ENCODE assay signal across 22 cellular contexts in the genomic region with DNA sequence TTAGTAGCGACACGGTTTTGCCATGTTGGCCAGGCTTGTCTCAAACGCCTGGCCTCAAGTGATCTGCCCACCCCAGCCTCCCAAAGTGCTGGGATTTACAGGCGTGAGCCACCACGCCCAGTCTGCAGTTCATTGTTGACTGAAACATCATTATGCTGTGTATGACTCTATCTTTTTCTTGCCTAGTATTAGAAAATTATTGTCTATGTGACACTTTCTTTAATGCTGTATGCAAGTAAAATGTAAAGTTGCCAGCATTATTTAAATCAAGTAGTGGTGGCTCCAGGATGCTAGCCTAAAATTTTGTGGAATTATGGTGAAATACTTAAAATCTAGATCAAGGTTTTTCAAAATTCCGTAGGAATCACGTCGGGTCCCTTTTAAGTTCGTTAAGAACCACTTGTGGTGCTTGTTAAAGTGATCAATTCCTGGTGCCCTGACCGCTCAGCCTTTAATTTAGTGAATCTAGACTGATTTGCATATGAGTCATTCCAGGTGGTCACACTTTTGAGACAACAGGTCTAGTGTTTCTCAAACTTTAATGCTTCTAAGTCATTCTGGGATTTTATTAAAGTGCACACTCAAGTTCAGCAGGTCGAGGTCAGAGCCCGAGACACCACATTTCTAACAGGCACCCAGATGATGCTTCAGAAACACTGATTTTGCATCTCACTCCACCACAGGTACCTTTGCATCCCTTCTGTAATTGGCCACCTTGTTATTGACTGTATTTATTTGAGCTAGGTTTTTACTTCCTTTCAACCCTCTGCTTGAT.
DNase-seq lines count a peak whose midpoint lies in the region; ATAC-seq and TF ChIP-seq lines count a peak whose summit lies in the region.
"Had no signal": no experiment of that assay in that cellular context is flagged by ENCODE, and none has a peak within 500 bp of the region (broad histone marks: within the 10 kb centered on the region; RNA-seq: fewer than 3 reads in every experiment).

No MANE protein-coding gene starts in this region.

- H3K14ac ChIP-seq in H9 (ENCODE audit: insufficient read depth, low read length) = no peak overlapping the region

- H3K36me3 ChIP-seq in OCI-LY3 (replicated peaks; ENCODE audit: low read depth, low read length) = peaks cover 12% of the 10 kb centered on the region
- no peaks in the 10 kb centered on the region for H3K36me3 ChIP-seq in smooth muscle cell (ENCODE audit: low read depth)
- H3K36me3 ChIP-seq: uterus had no signal

- H3K4ac ChIP-seq in H9 (ENCODE audit: low read depth, low read length) = no peak overlapping the region

- no peak overlapping the region for H2BK12ac ChIP-seq in H9 (ENCODE audit: insufficient read length, low read depth, low read length)

- H3K4me1 ChIP-seq in OCI-LY3 (ENCODE audit: low read length) = peaks cover 39% of the 10 kb centered on the region
- H3K4me1 ChIP-seq in smooth muscle cell (ENCODE audit: low read depth) = no peaks in the 10 kb centered on the region
- no peaks in the 10 kb centered on the region for H3K4me1 ChIP-seq in H9 (ENCODE audit: insufficient read depth, low read length)
- H3K4me1 ChIP-seq: uterus had no signal

- H3K23ac ChIP-seq in H9 (ENCODE audit: insufficient read length, low read depth, low read length) = no peak overlapping the region

- peaks cover 64% of the 10 kb centered on the region for H4K20me1 ChIP-seq in OCI-LY3 (ENCODE audit: insufficient read depth, low read length)
- H4K20me1 ChIP-seq in smooth muscle cell (ENCODE audit: low read depth) = no peaks in the 10 kb centered on the region
- no peaks in the 10 kb centered on the region for H4K20me1 ChIP-seq in H9 (ENCODE audit: control insufficient read depth, insufficient read depth, insufficient read length)

- ATAC-seq in GM18909 (IDR thresholded peaks at IDR 0.05; ENCODE audit: poor library complexity, unreplicated experiment) = peak; percentile 56
- ATAC-seq in HG02759 (IDR thresholded peaks at IDR 0.05; ENCODE audit: unreplicated experiment) = peak; percentile 80
- ATAC-seq: CD8-positive, alpha-beta T cell; effector memory CD8-positive, alpha-beta T cell; HCT116; stimulated activated naive CD8-positive, alpha-beta T cell treated with anti-CD3 and anti-CD28 coated beads, Interleukin-15, amount 100 ng/mL, for 72 hours had no signal

- no peak overlapping the region for H3K27ac Mint-ChIP-seq in H9
- H3K27ac Mint-ChIP-seq: CD8-positive, alpha-beta T cell; effector memory CD8-positive, alpha-beta T cell; stimulated activated naive CD8-positive, alpha-beta T cell treated with anti-CD3 and anti-CD28 coated beads, Interleukin-15, amount 100 ng/mL, for 72 hours had no signal

- no peak overlapping the region for H3T11ph ChIP-seq in H9 (ENCODE audit: low read length)

- H3K27me3 ChIP-seq in OCI-LY3 (ENCODE audit: low read depth, low read length) = no peaks in the 10 kb centered on the region
- no peaks in the 10 kb centered on the region for H3K27me3 ChIP-seq in smooth muscle cell (ENCODE audit: low read depth)
- H3K27me3 ChIP-seq in H9 (ENCODE audit: insufficient read depth, low read length) = no peaks in the 10 kb centered on the region
- H3K27me3 ChIP-seq: hepatocyte, uterus had no signal

- H3K4me3 Mint-ChIP-seq in H9 = no peak overlapping the region
- H3K4me3 Mint-ChIP-seq: CD8-positive, alpha-beta T cell; effector memory CD8-positive, alpha-beta T cell; stimulated activated naive CD8-positive, alpha-beta T cell treated with anti-CD3 and anti-CD28 coated beads, Interleukin-15, amount 100 ng/mL, for 72 hours had no signal

- H2AK5ac ChIP-seq in H9 (ENCODE audit: insufficient read length, low read length) = no peak overlapping the region

- H3K27ac ChIP-seq in OCI-LY3 (ENCODE audit: low read length) = no peak overlapping the region
- no peak overlapping the region for H3K27ac ChIP-seq in smooth muscle cell (ENCODE audit: low read depth)
- H3K27ac ChIP-seq in H9 (ENCODE audit: insufficient read length, low read depth, low read length) = no peak overlapping the region
- H3K27ac ChIP-seq: hepatocyte, uterus had no signal

- H3K9ac ChIP-seq in OCI-LY3 (ENCODE audit: low read length) = no peak overlapping the region
- H3K9ac ChIP-seq in smooth muscle cell (ENCODE audit: low read depth) = no peak overlapping the region
- no peak overlapping the region for H3K9ac ChIP-seq in H9 (ENCODE audit: extremely low read depth, insufficient read length, low read length)

- DNase-seq in GM12864 (ENCODE audit: low read depth) (peak; percentile 10), smooth muscle cell (lab: John Stamatoyannopoulos, UW; ENCODE audit: unreplicated experiment) (no peak), H9 (no peak), C1 segment of cervical spinal cord (lab: John Stamatoyannopoulos, UW) (no peak), SHP77 treated with DMSO at 0.1 percent for 48 hours (lab: John Stamatoyannopoulos, UW) (no peak)
- DNase-seq: activated CD4-positive, CD25-positive, alpha-beta regulatory T cell; amniotic stem cell; CD8-positive, alpha-beta T cell; central memory CD4-positive, alpha-beta T cell; effector memory CD8-positive, alpha-beta T cell; midbrain; NCI-H1436; NCI-H345; stimulated activated CD4-positive, alpha-beta T cell treated with anti-CD3 and anti-CD28 coated beads, Interleukin-15, amount 100 ng/mL, for 24 hours; stimulated activated naive CD8-positive, alpha-beta T cell treated with anti-CD3 and anti-CD28 coated beads, Interleukin-15, amount 100 ng/mL, for 72 hours; T-helper 1 cell; uterus had no signal

- no peak overlapping the region for H2AFZ ChIP-seq in OCI-LY3 (ENCODE audit: low read depth, low read length)
- no peak overlapping the region for H2AFZ ChIP-seq in smooth muscle cell (ENCODE audit: low read depth)
- H2AFZ ChIP-seq in H9 (ENCODE audit: low read length) = no peak overlapping the region
- H2AFZ ChIP-seq: hepatocyte had no signal

- TF ChIP-seq CTCF in GM12864 (IDR thresholded peaks at IDR 0.05; ENCODE audit: low read depth, low read length, missing control alignments) = no peak
- TF ChIP-seq CTCF in OCI-LY3 (IDR thresholded peaks at IDR 0.05; ENCODE audit: low read depth, low read length) = no peak
- TF ChIP-seq CTCF in smooth muscle cell (IDR thresholded peaks at IDR 0.05; ENCODE audit: borderline replicate concordance, insufficient read depth, poor library complexity, severe bottlenecking) = no peak
- TF ChIP-seq CTCF in H9 (conservative IDR thresholded peaks at IDR 0.05) = no peak

- 91% methylated on average over 12 of the region's 12 CpGs for WGBS in smooth muscle cell (ENCODE audit: low lambda C conversion rate)
- no CpG with 5 or more reads among the region's 12 CpGs for WGBS in H9 (ENCODE audit: extremely low coverage, insufficient read length, low lambda C conversion rate)

- H3K56ac ChIP-seq in H9 (ENCODE audit: insufficient read length, low read depth, low read length) = no peak overlapping the region

- H2BK20ac ChIP-seq in H9 (ENCODE audit: low read depth, low read length, poor library complexity, severe bottlenecking) = no peak overlapping the region

- H3K79me1 ChIP-seq in H9 (ENCODE audit: insufficient read depth, low read depth, low read length, poor library complexity, severe bottlenecking) = no peaks in the 10 kb centered on the region

- H2BK15ac ChIP-seq in H9 (ENCODE audit: low read depth, low read length) = no peak overlapping the region

- no peaks in the 10 kb centered on the region for H3K23me2 ChIP-seq in H9 (ENCODE audit: insufficient read length, low read depth, low read length, poor library complexity, severe bottlenecking)

- H3K4me1 Mint-ChIP-seq in H9 = peaks cover 0 to 2% of the 10 kb centered on the region in 2 experiments; a peak in 1 of 4 replicates
- H3K4me1 Mint-ChIP-seq: stimulated activated naive CD8-positive, alpha-beta T cell treated with anti-CD3 and anti-CD28 coated beads, Interleukin-15, amount 100 ng/mL, for 72 hours had no signal

- H3K79me2 ChIP-seq in OCI-LY3 (ENCODE audit: low read length) (peaks cover 49% of the 10 kb centered on the region), smooth muscle cell (ENCODE audit: low read depth) (no peaks in the 10 kb centered on the region), H9 (ENCODE audit: insufficient read depth, low read length) (no peaks in the 10 kb centered on the region)

- H4K5ac ChIP-seq in H9 (ENCODE audit: insufficient read length, low read depth, low read length) = no peak overlapping the region

- H3F3A ChIP-seq in smooth muscle cell (ENCODE audit: low read depth) = no peaks in the 10 kb centered on the region

- no peaks in the 10 kb centered on the region for H3K9me3 Mint-ChIP-seq in H9
- H3K9me3 Mint-ChIP-seq: CD8-positive, alpha-beta T cell; effector memory CD8-positive, alpha-beta T cell; stimulated activated naive CD8-positive, alpha-beta T cell treated with anti-CD3 and anti-CD28 coated beads, Interleukin-15, amount 100 ng/mL, for 72 hours had no signal

- H3K36me3 Mint-ChIP-seq in H9 (ENCODE audit: insufficient read depth in 1 of 3, low read depth in 3 of 3) = no peaks in the 10 kb centered on the region
- H3K36me3 Mint-ChIP-seq: CD8-positive, alpha-beta T cell had no signal

- H4K8ac ChIP-seq in H9 (replicated peaks; ENCODE audit: insufficient read length, low read depth, low read length) = no peak overlapping the region

- H3K18ac ChIP-seq in H9 (ENCODE audit: insufficient read length, low read depth, low read length) = no peak overlapping the region

- H4K91ac ChIP-seq in H9 (ENCODE audit: insufficient read length, low read depth, low read length) = no peak overlapping the region

- no peaks in the 10 kb centered on the region for H3K27me3 Mint-ChIP-seq in H9 (ENCODE audit: low read depth)
- H3K27me3 Mint-ChIP-seq: effector memory CD8-positive, alpha-beta T cell; stimulated activated naive CD8-positive, alpha-beta T cell treated with anti-CD3 and anti-CD28 coated beads, Interleukin-15, amount 100 ng/mL, for 72 hours had no signal

- H3K4me2 ChIP-seq in OCI-LY3 (ENCODE audit: low read length) (peak overlapping the region; percentile 54), smooth muscle cell (no peak overlapping the region), H9 (ENCODE audit: insufficient read depth, insufficient read length, low read length) (no peak overlapping the region)
- H3K4me2 ChIP-seq: hepatocyte had no signal

- H3K4me3 ChIP-seq in GM12864 (ENCODE audit: low read depth, low read length) (no peak overlapping the region), OCI-LY3 (ENCODE audit: low read length) (no peak overlapping the region), smooth muscle cell (no peak overlapping the region)
- H3K4me3 ChIP-seq: hepatocyte, uterus had no signal

- no peak overlapping the region for H2BK120ac ChIP-seq in H9 (ENCODE audit: low read depth, low read length, poor library complexity, severe bottlenecking)

- H2BK5ac ChIP-seq in H9 (ENCODE audit: insufficient read length, low read length) = no peak overlapping the region

- H3K9me3 ChIP-seq in OCI-LY3 (ENCODE audit: insufficient read depth, low read length) (no peaks in the 10 kb centered on the region), smooth muscle cell (replicated peaks; ENCODE audit: low read depth) (no peaks in the 10 kb centered on the region), H9 (ENCODE audit: control insufficient read depth, low read depth, low read length) (no peaks in the 10 kb centered on the region)
- H3K9me3 ChIP-seq: uterus had no signal
